In genomic region chr1:30381266-30381665, GRCh38 we compare ENCODE assay signal across 13 cellular contexts.
DNase-seq lines count a peak whose midpoint lies in the region; ATAC-seq lines count a peak whose summit lies in the region.
"Had no signal": no experiment of that assay in that cellular context is flagged by ENCODE, and none has a peak within 500 bp of the region (broad histone marks: within the 10 kb centered on the region; RNA-seq: fewer than 3 reads in every experiment).

No MANE protein-coding gene starts in this region.

- no peak overlapping the region for H3K4me3 Mint-ChIP-seq in activated T-cell treated with anti-CD3 and anti-CD28 coated beads, Interleukin-2, amount 50 U/mL, for 24 hours
- H3K4me3 Mint-ChIP-seq in activated T-cell treated with anti-CD3 and anti-CD28 coated beads, Interleukin-2, amount 50 U/mL, for 4 hours = no peak overlapping the region

- intact Hi-C loops in sciatic nerve (cut with DNase I) = loop anchor here (10.0 kb wide), 1 partner anchor 1146 kb away; the partner anchor contains the start of genes MECR and PTPRU

- ATAC-seq in activated T-cell treated with anti-CD3 and anti-CD28 coated beads, Interleukin-2, amount 50 U/mL, for 4 hours = no peak
- no peak for ATAC-seq in sciatic nerve
- ATAC-seq in HG03432 (IDR thresholded peaks at IDR 0.05; ENCODE audit: unreplicated experiment) = no peak

- peaks cover 2% of the 10 kb centered on the region for H3K4me1 Mint-ChIP-seq in activated T-cell treated with anti-CD3 and anti-CD28 coated beads, Interleukin-2, amount 50 U/mL, for 24 hours (ENCODE audit: low read depth)
- H3K4me1 Mint-ChIP-seq in activated T-cell treated with anti-CD3 and anti-CD28 coated beads, Interleukin-2, amount 50 U/mL, for 4 hours (ENCODE audit: low read depth) = peaks cover 1% of the 10 kb centered on the region

- H3K36me3 Mint-ChIP-seq in activated T-cell treated with anti-CD3 and anti-CD28 coated beads, Interleukin-2, amount 50 U/mL, for 24 hours (ENCODE audit: low read depth) = no peaks in the 10 kb centered on the region
- no peaks in the 10 kb centered on the region for H3K36me3 Mint-ChIP-seq in activated T-cell treated with anti-CD3 and anti-CD28 coated beads, Interleukin-2, amount 50 U/mL, for 4 hours (ENCODE audit: insufficient read depth)

- peak; percentile 13 for DNase-seq in activated T-cell treated with anti-CD3 and anti-CD28 coated beads, Interleukin-2, amount 50 U/mL, for 24 hours
- DNase-seq in activated T-cell treated with anti-CD3 and anti-CD28 coated beads, Interleukin-2, amount 50 U/mL, for 4 hours = no peak
- DNase-seq in NCI-H1694 (lab: John Stamatoyannopoulos, UW) = peak; percentile 34
- DNase-seq in cerebellum (ENCODE audit: low spot score) = peak; percentile 75
- peak; percentile 10 for DNase-seq in sciatic nerve (ENCODE audit: low spot score)
- DNase-seq in AG08395 (ENCODE audit: low spot score) = no peak
- no peak for DNase-seq in SKM-1 (lab: John Stamatoyannopoulos, UW; ENCODE audit: unreplicated experiment)
- DNase-seq: DMS79; Kasumi-1; NCI-H187 treated with DMSO at 0.1 percent for 48 hours; NK-92 treated with Interleukin-12 subunit alpha and Interleukin-12 subunit beta, amount 100 ng/mL, for 24 hours; SIG-M5 had no signal

- H3K9me3 Mint-ChIP-seq in activated T-cell treated with anti-CD3 and anti-CD28 coated beads, Interleukin-2, amount 50 U/mL, for 24 hours = no peaks in the 10 kb centered on the region
- H3K9me3 Mint-ChIP-seq in activated T-cell treated with anti-CD3 and anti-CD28 coated beads, Interleukin-2, amount 50 U/mL, for 4 hours = no peaks in the 10 kb centered on the region

- no peak overlapping the region for H3K27ac Mint-ChIP-seq in activated T-cell treated with anti-CD3 and anti-CD28 coated beads, Interleukin-2, amount 50 U/mL, for 24 hours

- H3K27me3 Mint-ChIP-seq in activated T-cell treated with anti-CD3 and anti-CD28 coated beads, Interleukin-2, amount 50 U/mL, for 24 hours = peaks cover 18% of the 10 kb centered on the region
- H3K27me3 Mint-ChIP-seq in activated T-cell treated with anti-CD3 and anti-CD28 coated beads, Interleukin-2, amount 50 U/mL, for 4 hours (ENCODE audit: low read depth) = peaks cover 22% of the 10 kb centered on the region

Comparison
In these comparisons a context has a peak if more than half of its experiments do, and no peak if none do; other contexts are left out.
1. DNase-seq: peak in activated T-cell treated with anti-CD3 and anti-CD28 coated beads, Interleukin-2, amount 50 U/mL, for 24 hours (single experiment), NCI-H1694 (single experiment), cerebellum (single experiment) and sciatic nerve (single experiment); none in activated T-cell treated with anti-CD3 and anti-CD28 coated beads, Interleukin-2, amount 50 U/mL, for 4 hours (single experiment), AG08395 (single experiment) and SKM-1 (single experiment).